17 cellular contexts compared by ENCODE assay signal in the genomic region with DNA sequence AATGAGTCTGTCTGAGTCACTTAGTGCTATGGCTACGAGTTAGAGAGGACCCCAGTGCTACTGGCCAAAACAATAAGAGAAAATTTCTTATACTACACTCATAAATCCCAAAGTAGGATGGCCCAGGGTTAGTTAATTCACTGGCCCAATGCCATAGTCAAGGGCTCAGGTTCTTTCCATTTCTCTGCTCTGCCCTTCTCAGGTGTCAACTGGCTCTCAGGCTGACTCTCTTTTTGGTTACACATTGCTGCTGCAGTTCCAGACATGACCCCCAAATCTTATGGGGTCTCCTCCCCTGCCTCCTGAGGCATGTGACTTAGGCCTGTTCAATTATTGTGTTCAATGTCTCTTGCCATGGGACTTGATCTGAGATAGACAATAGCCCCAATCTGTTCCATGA.
DNase-seq lines count a peak whose midpoint lies in the region; ATAC-seq and TF ChIP-seq lines count a peak whose summit lies in the region.
"Had no signal": no experiment of that assay in that cellular context is flagged by ENCODE, and none has a peak within 500 bp of the region (broad histone marks: within the 10 kb centered on the region; RNA-seq: fewer than 3 reads in every experiment).

No MANE protein-coding gene starts in this region.

- ATAC-seq in activated naive CD8-positive, alpha-beta T cell treated with anti-CD3 and anti-CD28 coated beads, Interleukin-2, amount 50 U/mL, for 24 hours = peak; percentile 67
- ATAC-seq in GM21390 (IDR thresholded peaks at IDR 0.05; ENCODE audit: unreplicated experiment) = no peak
- ATAC-seq in HG03025 (IDR thresholded peaks at IDR 0.05; ENCODE audit: low FRiP score, unreplicated experiment) = no peak
- ATAC-seq: GM12878, HCT116 had no signal

- H3K27me3 Mint-ChIP-seq in activated naive CD8-positive, alpha-beta T cell treated with anti-CD3 and anti-CD28 coated beads, Interleukin-2, amount 50 U/mL, for 24 hours = peaks cover 2% of the 10 kb centered on the region

- H3K27ac Mint-ChIP-seq in activated naive CD8-positive, alpha-beta T cell treated with anti-CD3 and anti-CD28 coated beads, Interleukin-2, amount 50 U/mL, for 24 hours = no peak overlapping the region

- H3K36me3 Mint-ChIP-seq in activated naive CD8-positive, alpha-beta T cell treated with anti-CD3 and anti-CD28 coated beads, Interleukin-2, amount 50 U/mL, for 24 hours (ENCODE audit: low read depth) = no peaks in the 10 kb centered on the region

- DNase-seq in DMS 273 (lab: John Stamatoyannopoulos, UW; ENCODE audit: unreplicated experiment) = peak; percentile 65
- no peak for DNase-seq in DMS 273 treated with DMSO at 0.1 percent for 48 hours (lab: John Stamatoyannopoulos, UW)
- peak; percentile 21 for DNase-seq in stimulated activated CD4-positive, alpha-beta T cell treated with anti-CD3 and anti-CD28 coated beads, Interleukin-15, amount 100 ng/mL, for 24 hours
- no peak for DNase-seq in stimulated activated CD4-positive, alpha-beta T cell treated with anti-CD3 and anti-CD28 coated beads, Interleukin-4, amount 100 ng/mL, for 24 hours
- no peak for DNase-seq in activated naive CD8-positive, alpha-beta T cell treated with anti-CD3 and anti-CD28 coated beads, Interleukin-2, amount 50 U/mL, for 24 hours
- DNase-seq in HEK293T (ENCODE audit: extremely low spot score) = no peak
- DNase-seq: amygdala; cerebellar nuclear complex; KG1; lower lobe of right lung; naive B cell; NCI-H1694; NK-92 treated with Interleukin-12 subunit alpha and Interleukin-12 subunit beta, amount 100 ng/mL, for 24 hours had no signal

- H3K4me1 Mint-ChIP-seq in activated naive CD8-positive, alpha-beta T cell treated with anti-CD3 and anti-CD28 coated beads, Interleukin-2, amount 50 U/mL, for 24 hours = peaks cover 3% of the 10 kb centered on the region

- H3K9me3 Mint-ChIP-seq in activated naive CD8-positive, alpha-beta T cell treated with anti-CD3 and anti-CD28 coated beads, Interleukin-2, amount 50 U/mL, for 24 hours = peaks cover 3% of the 10 kb centered on the region

- H3K4me3 Mint-ChIP-seq in activated naive CD8-positive, alpha-beta T cell treated with anti-CD3 and anti-CD28 coated beads, Interleukin-2, amount 50 U/mL, for 24 hours = no peak overlapping the region
- H3K4me3 Mint-ChIP-seq: naive B cell had no signal

- CTCF ChIA-PET in HEK293T (lab: Yijun Ruan, JAX) = interaction anchor here (0.7 to 2.0 kb wide), 2 partner anchors 16 to 183 kb away, joined by 3 to 7 read pairs; no protein-coding TSS in a partner anchor

- POLR2A ChIA-PET in HEK293T (lab: Yijun Ruan, JAX) = no interaction called here

TF ChIP-seq in HEK293T, 16 proteins besides CTCF, POLR2A, EP300 and RAD21:
- TF ChIP-seq SP1 (IDR thresholded peaks at IDR 0.05) (no peak), L3MBTL2 (conservative IDR thresholded peaks at IDR 0.05) (no peak), ELF4 (IDR thresholded peaks at IDR 0.05) (no peak), ARNT (IDR thresholded peaks at IDR 0.05) (no peak), FOXM1 (IDR thresholded peaks at IDR 0.05; ENCODE audit: borderline replicate concordance) (no peak), FOXK2 (IDR thresholded peaks at IDR 0.05) (no peak), ZNF384 (IDR thresholded peaks at IDR 0.05) (no peak), HDGF (IDR thresholded peaks at IDR 0.05; ENCODE audit: borderline replicate concordance) (no peak), SUZ12 (IDR thresholded peaks at IDR 0.05) (no peak), TARDBP (IDR thresholded peaks at IDR 0.05) (no peak), NFRKB (IDR thresholded peaks at IDR 0.05) (no peak), LEF1 (IDR thresholded peaks at IDR 0.05; ENCODE audit: borderline replicate concordance) (no peak), BHLHE40 (IDR thresholded peaks at IDR 0.05; ENCODE audit: borderline replicate concordance) (no peak), FOXA1 (IDR thresholded peaks at IDR 0.05) (no peak)
- TF ChIP-seq, protein P1, sequence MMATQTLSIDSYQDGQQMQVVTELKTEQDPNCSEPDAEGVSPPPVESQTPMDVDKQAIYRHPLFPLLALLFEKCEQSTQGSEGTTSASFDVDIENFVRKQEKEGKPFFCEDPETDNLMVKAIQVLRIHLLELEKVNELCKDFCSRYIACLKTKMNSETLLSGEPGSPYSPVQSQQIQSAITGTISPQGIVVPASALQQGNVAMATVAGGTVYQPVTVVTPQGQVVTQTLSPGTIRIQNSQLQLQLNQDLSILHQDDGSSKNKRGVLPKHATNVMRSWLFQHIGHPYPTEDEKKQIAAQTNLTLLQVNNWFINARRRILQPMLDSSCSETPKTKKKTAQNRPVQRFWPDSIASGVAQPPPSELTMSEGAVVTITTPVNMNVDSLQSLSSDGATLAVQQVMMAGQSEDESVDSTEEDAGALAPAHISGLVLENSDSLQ (IDR thresholded peaks at IDR 0.05) = no peak

Comparison
In these comparisons a context has a peak if more than half of its experiments do, and no peak if none do; other contexts are left out.
1. DNase-seq: peak in DMS 273 (single experiment) and stimulated activated CD4-positive, alpha-beta T cell treated with anti-CD3 and anti-CD28 coated beads, Interleukin-15, amount 100 ng/mL, for 24 hours (single experiment); none in DMS 273 treated with DMSO at 0.1 percent for 48 hours (single experiment), stimulated activated CD4-positive, alpha-beta T cell treated with anti-CD3 and anti-CD28 coated beads, Interleukin-4, amount 100 ng/mL, for 24 hours (single experiment), activated naive CD8-positive, alpha-beta T cell treated with anti-CD3 and anti-CD28 coated beads, Interleukin-2, amount 50 U/mL, for 24 hours (single experiment) and HEK293T (single experiment).